ENCODE assay signal across 9 cellular contexts in the genomic region with DNA sequence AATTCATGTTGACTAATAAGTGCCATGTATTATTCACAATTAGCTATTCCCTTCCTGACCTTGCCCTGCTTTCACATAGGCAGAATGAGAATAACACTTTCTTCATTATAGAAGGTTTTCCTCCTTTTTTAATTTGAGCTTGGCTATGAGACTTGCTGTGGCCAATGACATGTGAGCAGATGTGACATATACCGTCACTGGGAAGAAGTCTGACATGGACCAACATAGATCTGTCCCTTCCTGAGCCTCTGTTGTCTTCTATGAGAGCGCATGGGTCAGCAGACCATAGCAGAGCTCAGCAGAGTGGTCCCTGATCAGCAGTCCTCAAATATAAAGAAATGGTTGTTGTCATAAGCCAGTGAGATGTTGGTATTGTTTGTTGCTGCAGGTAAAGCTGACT.
"Had no signal": no experiment of that assay in that cellular context is flagged by ENCODE, and none has a peak within 500 bp of the region (broad histone marks: within the 10 kb centered on the region; RNA-seq: fewer than 3 reads in every experiment).

No MANE protein-coding gene starts in this region.

- H3K9me3 ChIP-seq: HAP-1 had no signal

- H3K27ac ChIP-seq: KMS-11 had no signal

- H3K9me3 Mint-ChIP-seq: GM23338 had no signal

- FAIRE-seq: HTR-8/SVneo had no signal

- DNase-seq: H7, HFFc6, KBM-7 had no signal

- H3K27me3 Mint-ChIP-seq: IgD-negative memory B cell had no signal

- H3K36me3 ChIP-seq: HAP-1 had no signal

- H3K4me3 Mint-ChIP-seq: GM23338, HFFc6, IgD-negative memory B cell had no signal

- ATAC-seq: GM23338, HCT116 had no signal

- H3K9ac ChIP-seq: KMS-11 had no signal

- H3K36me3 Mint-ChIP-seq: IgD-negative memory B cell had no signal

- H2AFZ ChIP-seq: GM23338 had no signal

- H3K4me2 ChIP-seq: GM23338, KMS-11 had no signal

- H3K27ac Mint-ChIP-seq: GM23338, HFFc6, IgD-negative memory B cell had no signal

- H3K4me3 ChIP-seq: GM23338, HAP-1 had no signal
